ENCODE assay signal across 29 cellular contexts in the genomic region with DNA sequence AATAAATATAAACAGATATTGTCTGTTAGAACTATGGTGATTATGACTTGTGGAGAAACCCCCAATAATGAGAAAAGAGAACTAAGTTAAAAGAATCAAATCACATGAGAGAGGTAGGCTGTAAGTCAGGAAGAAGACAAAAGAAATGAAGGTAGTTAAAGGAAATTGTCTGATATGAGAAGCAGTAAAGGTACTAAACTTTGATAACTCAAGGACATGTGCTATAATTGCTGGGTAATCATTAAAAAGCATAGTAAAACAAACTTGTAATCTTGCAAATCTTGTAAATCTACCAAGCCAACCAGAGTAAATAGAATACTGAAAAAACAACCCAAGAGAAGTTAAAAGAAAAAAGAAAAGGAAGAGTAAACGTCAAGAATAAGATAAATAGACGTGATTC.
"Had no signal": no experiment of that assay in that cellular context is flagged by ENCODE, and none has a peak within 500 bp of the region (broad histone marks: within the 10 kb centered on the region; RNA-seq: fewer than 3 reads in every experiment).

No MANE protein-coding gene starts in this region.

- H3K36me3 ChIP-seq: ascending aorta, breast epithelium, cardiac muscle cell, esophagus muscularis mucosa, gastroesophageal sphincter had no signal

- H3K4me3 ChIP-seq: ascending aorta, breast epithelium, cardiac muscle cell, esophagus muscularis mucosa, gastroesophageal sphincter had no signal

- H3K27me3 ChIP-seq: ascending aorta, breast epithelium, cardiac muscle cell, esophagus muscularis mucosa, foreskin keratinocyte, gastroesophageal sphincter had no signal

- H3K4me1 ChIP-seq: ascending aorta, breast epithelium, esophagus muscularis mucosa, foreskin keratinocyte, gastroesophageal sphincter had no signal

- DNase-seq: activated CD4-positive, alpha-beta memory T cell treated with anti-CD3 and anti-CD28 coated beads, Interleukin-2, amount 10 ng/mL, durations not matched to agents 7 days and 5 days; activated CD4-positive, alpha-beta T cell treated with anti-CD3 and anti-CD28 coated beads for 1 hour; activated CD4-positive, alpha-beta T cell treated with anti-CD3 and anti-CD28 coated beads for 4 hours; activated CD4-positive, alpha-beta T cell treated with anti-CD3 and anti-CD28 coated beads, Interleukin-2, amount 10 ng/mL, durations not matched to agents 7 days and 5 days; activated CD4-positive, alpha-beta T cell treated with anti-CD3 and anti-CD28 coated beads, Interleukin-2, amount 50 U/mL, for 4 hours; activated CD8-positive, alpha-beta memory T cell treated with anti-CD3 and anti-CD28 coated beads, Interleukin-2, amount 50 U/mL, for 48 hours; activated gamma-delta T cell; activated naive CD4-positive, alpha-beta T cell; activated naive CD4-positive, alpha-beta T cell treated with anti-CD3 and anti-CD28 coated beads, Interleukin-2, amount 10 ng/mL, durations not matched to agents 7 days and 5 days; activated naive CD8-positive, alpha-beta T cell treated with anti-CD3 and anti-CD28 coated beads, Interleukin-2, amount 10 ng/mL, durations not matched to agents 7 days and 5 days; activated T-cell treated with anti-CD3 and anti-CD28 coated beads for 4 hours; activated T-cell treated with anti-CD3 and anti-CD28 coated beads, Interleukin-2, amount 50 U/mL, for 24 hours; activated T-cell treated with anti-CD3 and anti-CD28 coated beads, Interleukin-2, amount 50 U/mL, for 72 hours; central memory CD4-positive, alpha-beta T cell; cerebellar nuclear complex; cortex of kidney; dermis blood vessel endothelial cell; effector CD4-positive, alpha-beta T cell; effector memory CD8-positive, alpha-beta T cell; erythroblast; foreskin keratinocyte; T-helper 2 cell had no signal

- H3K27ac ChIP-seq: ascending aorta, breast epithelium, cardiac muscle cell, esophagus muscularis mucosa, foreskin keratinocyte, gastroesophageal sphincter had no signal

- H3K9me3 ChIP-seq: ascending aorta, breast epithelium, esophagus muscularis mucosa, gastroesophageal sphincter had no signal

- ATAC-seq: activated naive CD4-positive, alpha-beta T cell treated with anti-CD3 and anti-CD28 coated beads, Interleukin-2, amount 50 U/mL, for 72 hours; activated T-cell treated with anti-CD3 and anti-CD28 coated beads, Interleukin-2, amount 50 U/mL, for 72 hours; effector memory CD8-positive, alpha-beta T cell; foreskin keratinocyte; gastroesophageal sphincter; WTC11 had no signal
